12 cellular contexts compared by ENCODE assay signal in genomic region chr4:53132117-53132889, GRCh38.
DNase-seq lines count a peak whose midpoint lies in the region; ATAC-seq and TF ChIP-seq lines count a peak whose summit lies in the region.
"Had no signal": no experiment of that assay in that cellular context is flagged by ENCODE, and none has a peak within 500 bp of the region (broad histone marks: within the 10 kb centered on the region; RNA-seq: fewer than 3 reads in every experiment).

No MANE protein-coding gene starts in this region.

- H3K27me3 ChIP-seq in IMR-90 (ENCODE audit: control insufficient read depth, insufficient read depth, low read length): no peaks in the 10 kb centered on the region
- no peaks in the 10 kb centered on the region for H3K27me3 ChIP-seq in left ventricle myocardium inferior (ENCODE audit: low read depth)
- H3K27me3 ChIP-seq: gastroesophageal sphincter had no signal

- no peak for TF ChIP-seq RAD21 in IMR-90 (IDR thresholded peaks at IDR 0.05; ENCODE audit: low read length)

- TF ChIP-seq CTCF in IMR-90 (conservative IDR thresholded peaks at IDR 0.05; ENCODE audit: low read depth, low read length) (no peak), left ventricle myocardium inferior (IDR thresholded peaks at IDR 0.05; ENCODE audit: borderline replicate concordance) (no peak)

- H2BK15ac ChIP-seq in IMR-90 (ENCODE audit: low read depth, low read length): no peak overlapping the region

- in situ Hi-C loops in IMR-90 (cut with MboI; ENCODE audit: low sequenced_read_pairs): no loop called here

- CTCF ChIA-PET in IMR-90 (lab: Yijun Ruan, JAX): interaction anchor here (1.1 kb wide), 1 partner anchor 19 kb away, joined by 6 read pairs; no protein-coding TSS in a partner anchor

- no peak for TF ChIP-seq POLR2A in IMR-90 (IDR thresholded peaks at IDR 0.05; ENCODE audit: low read depth, low read length)

- H3K4me1 ChIP-seq in IMR-90 (ENCODE audit: control insufficient read depth, insufficient read depth, low read length): peaks cover 1% of the 10 kb centered on the region; the same call in 1 of the 2 replicates
- peaks cover 41% of the 10 kb centered on the region for H3K4me1 ChIP-seq in left ventricle myocardium inferior

- no peaks in the 10 kb centered on the region for H4K20me1 ChIP-seq in IMR-90 (ENCODE audit: insufficient read depth, low read length)

- H3K27ac ChIP-seq in IMR-90 (ENCODE audit: insufficient read depth, low read length): no peak overlapping the region
- peak overlapping the region; percentile 45 for H3K27ac ChIP-seq in left ventricle myocardium inferior (replicated peaks)
- H3K27ac ChIP-seq: gastroesophageal sphincter, RWPE1 had no signal

- H4K5ac ChIP-seq in IMR-90 (ENCODE audit: low read depth, low read length): no peak overlapping the region

- H3K4me3 ChIP-seq in IMR-90 (ENCODE audit: insufficient read depth, low read depth, low read length) (no peak overlapping the region), left ventricle myocardium inferior (no peak overlapping the region)
- H3K4me3 ChIP-seq: gastroesophageal sphincter had no signal

- no peak overlapping the region for H4K91ac ChIP-seq in IMR-90 (ENCODE audit: insufficient read depth, low read depth, low read length)

- no peak overlapping the region for H2BK20ac ChIP-seq in IMR-90 (ENCODE audit: low read depth, low read length)

- H2AFZ ChIP-seq in IMR-90 (replicated peaks; ENCODE audit: low read length, poor library complexity): no peak overlapping the region

- 0 out of 2 replicates have a peak overlapping the region, but pooled peaks have one; percentile 48 for H3K14ac ChIP-seq in IMR-90 (replicated peaks; ENCODE audit: low read depth, low read length)

- H3K36me3 ChIP-seq in IMR-90 (ENCODE audit: control insufficient read depth, insufficient read depth, low read length) (no peaks in the 10 kb centered on the region), left ventricle myocardium inferior (no peaks in the 10 kb centered on the region)
- H3K36me3 ChIP-seq: gastroesophageal sphincter had no signal

- 0 out of 2 replicates have a peak, but pooled peaks cover 3% of the 10 kb centered on the region for H3K9me1 ChIP-seq in IMR-90 (ENCODE audit: insufficient read depth, low read length)

- DNase-seq in NCI-H748 (lab: John Stamatoyannopoulos, UW; ENCODE audit: unreplicated experiment) (peak; percentile 35), NCI-H748 treated with DMSO at 0.1 percent for 48 hours (lab: John Stamatoyannopoulos, UW) (no peak), IMR-90 (no peak), left ventricle myocardium inferior (no peak), left lobe of liver (ENCODE audit: low spot score) (no peak), SKM-1 (lab: John Stamatoyannopoulos, UW; ENCODE audit: unreplicated experiment) (no peak)
- DNase-seq in activated effector memory CD4-positive, alpha-beta T cell treated with Interleukin-2 at 50 U/mL for 16 hours: no peak
- DNase-seq: activated effector memory CD4-positive, alpha-beta T cell treated with anti-CD3 and anti-CD28 coated beads, Interleukin-2, amount 50 U/mL, for 16 hours; nephron progenitor cell had no signal

- H3K56ac ChIP-seq in IMR-90 (ENCODE audit: extremely low read depth, insufficient read depth, low read length): no peak overlapping the region

- no peak overlapping the region for H3K9ac ChIP-seq in IMR-90 (ENCODE audit: low read depth, low read length)

- H3K4ac ChIP-seq in IMR-90 (ENCODE audit: low read depth, low read length): no peak overlapping the region

- no peak overlapping the region for H2BK120ac ChIP-seq in IMR-90 (ENCODE audit: low read depth, low read length)

- H2BK5ac ChIP-seq in IMR-90 (ENCODE audit: low read depth, low read length, poor library complexity, severe bottlenecking): no peak overlapping the region

- ATAC-seq in GM19351 (IDR thresholded peaks at IDR 0.05; ENCODE audit: unreplicated experiment) (peak; percentile 83), IMR-90 (ENCODE audit: low read depth) (no peak), left lobe of liver (no peak)
- ATAC-seq: gastroesophageal sphincter had no signal

- no peak overlapping the region for H3K18ac ChIP-seq in IMR-90 (ENCODE audit: low read depth, low read length)

- WGBS in IMR-90 (ENCODE audit: extremely low coverage in 2 of 2, insufficient read length in 1 of 2), 2 experiments: no CpG with 5 or more reads among the region's 4 CpGs

- H3K4me2 ChIP-seq in IMR-90 (ENCODE audit: low read depth, low read length): no peak overlapping the region

- H3K9me3 ChIP-seq in IMR-90 (ENCODE audit: control insufficient read depth, insufficient read depth, low read length) (no peaks in the 10 kb centered on the region), left ventricle myocardium inferior (replicated peaks) (no peaks in the 10 kb centered on the region)
- H3K9me3 ChIP-seq: gastroesophageal sphincter had no signal

- peaks cover 0 to 4% of the 10 kb centered on the region in 2 experiments; a peak in 1 of 4 replicates for H3K79me1 ChIP-seq in IMR-90 (ENCODE audit: low read depth in 1 of 2, low read length in 2 of 2)

- BruUV-seq in IMR-90 (replicated peaks; lab: Mats Ljungman, UMichigan): TSS peak; percentile 6

- no peak overlapping the region for H2AK5ac ChIP-seq in IMR-90 (ENCODE audit: low read depth, low read length)

- no peak overlapping the region for H4K8ac ChIP-seq in IMR-90 (ENCODE audit: low read depth in 2 of 2, low read length in 2 of 2)

- dilution Hi-C loops in IMR-90 (cut with HindIII; ENCODE audit: low sequenced_read_pairs, unreplicated experiment): no loop called here

- H2AK9ac ChIP-seq in IMR-90 (replicated peaks; ENCODE audit: low read depth, low read length, poor library complexity): no peak overlapping the region

- intact Hi-C loops in IMR-90 (cut with micrococcal nuclease): no loop called here
- intact Hi-C loops in left ventricle myocardium inferior (cut with micrococcal nuclease): no loop called here

- POLR2A ChIA-PET in IMR-90 (lab: Charles Lee; ENCODE audit: unreplicated experiment): no interaction called here

- no peak overlapping the region for H3K23ac ChIP-seq in IMR-90 (ENCODE audit: low read depth, low read length)

TF ChIP-seq in IMR-90, 13 proteins besides CTCF, POLR2A, EP300 and RAD21:
- TF ChIP-seq ELK1 (IDR thresholded peaks at IDR 0.05; ENCODE audit: borderline replicate concordance, low read depth, low read length) (no peak), MAFK (IDR thresholded peaks at IDR 0.05; ENCODE audit: low read depth, low read length) (no peak)
